ENCODE assay signal across 7 cellular contexts in the genomic region with DNA sequence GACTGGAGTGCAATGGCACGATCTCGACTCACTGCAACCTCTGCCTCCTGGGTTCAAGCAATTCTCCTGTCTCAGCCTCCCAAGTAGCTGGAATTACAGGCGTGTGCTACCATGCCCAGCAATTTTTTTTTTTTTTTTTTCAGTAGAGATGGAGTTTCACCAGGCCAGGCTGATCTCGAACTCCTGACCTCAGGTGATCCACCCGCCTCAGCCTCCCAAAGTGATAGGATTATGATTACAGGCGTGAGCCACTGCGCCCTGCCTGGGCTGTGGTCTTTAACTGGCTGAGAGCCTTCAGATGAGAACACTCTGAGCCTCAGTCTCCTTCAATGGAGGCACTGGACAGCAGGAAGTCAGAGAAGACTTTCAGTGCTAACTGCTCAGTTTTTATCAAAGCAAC.
A peak's percentile ranks its signal among the peaks of the same experiment; 100 is the strongest.
DNase-seq lines count a peak whose midpoint lies in the region; ATAC-seq and TF ChIP-seq lines count a peak whose summit lies in the region.
"Not testable (repeated sequence)": the region's sequence is repeated elsewhere in the genome, so short reads cannot be mapped to it uniquely, and the experiment has no call there.

No MANE protein-coding gene starts in this region.

- dilution Hi-C loops in mammary epithelial cell (cut with HindIII; ENCODE audit: low sequenced_read_pairs) = not testable (repeated sequence)

- H3K36me3 ChIP-seq in PC-9 (ENCODE audit: low read depth); WERI-Rb-1; mammary epithelial cell (ENCODE audit: insufficient read depth, low read length); mesendoderm (ENCODE audit: control insufficient read depth, insufficient read depth, low read length): not testable (repeated sequence)

- peak overlapping the region; percentile 29 for H3K4ac ChIP-seq in mesendoderm (ENCODE audit: low read depth, low read length)

- H3K23ac ChIP-seq in mesendoderm (ENCODE audit: low read length) = not testable (repeated sequence)

- intact Hi-C loops in PC-9 (cut with micrococcal nuclease; ENCODE audit: unreplicated experiment); mammary epithelial cell (cut with micrococcal nuclease): not testable (repeated sequence)

- not testable (repeated sequence) for H3K27me3 ChIP-seq in PC-9 (ENCODE audit: insufficient read depth, low read depth); WERI-Rb-1 (ENCODE audit: insufficient read depth, low read depth, severe bottlenecking); mammary epithelial cell (ENCODE audit: insufficient read depth, low read length); foreskin keratinocyte; mesendoderm (ENCODE audit: insufficient read depth, low read length, poor library complexity)

- POLR2A ChIA-PET in PC-9 (lab: Charles Lee; ENCODE audit: unreplicated experiment) = not testable (repeated sequence)

- not testable (repeated sequence) for H3K4me3 ChIP-seq in PC-9; WERI-Rb-1 (ENCODE audit: low read depth, low read length); mammary epithelial cell (replicated peaks in 1 of 3; ENCODE audit: insufficient read depth in 1 of 3, low read depth in 2 of 3, low read length in 3 of 3); mesendoderm (ENCODE audit: low read length)

- peak overlapping the region; percentile 81 for H3K27ac ChIP-seq in PC-9
- peak overlapping the region; percentile 81 for H3K27ac ChIP-seq in WERI-Rb-1
- peak overlapping the region; percentile 92 for H3K27ac ChIP-seq in mammary epithelial cell (ENCODE audit: insufficient read depth, low read depth, low read length)
- peak overlapping the region; percentile 97 for H3K27ac ChIP-seq in epithelial cell of prostate
- H3K27ac ChIP-seq in foreskin keratinocyte = peak overlapping the region; percentile 97
- not testable (repeated sequence) for H3K27ac ChIP-seq in mesendoderm (ENCODE audit: low read depth, low read length)

- peak overlapping the region; percentile 37 for H3K4me2 ChIP-seq in PC-9
- H3K4me2 ChIP-seq in mammary epithelial cell (ENCODE audit: insufficient read depth, low read depth, low read length); mesendoderm (ENCODE audit: low read length): not testable (repeated sequence)

- not testable (repeated sequence) for BruUV-seq in PC-9 (replicated peaks; lab: Mats Ljungman, UMichigan); mammary epithelial cell (replicated peaks; lab: Mats Ljungman, UMichigan)

- H2BK15ac ChIP-seq in mesendoderm (replicated peaks; ENCODE audit: low read depth) = not testable (repeated sequence)

- H3K4me1 ChIP-seq in PC-9 (replicated peaks; ENCODE audit: insufficient read depth) (peaks cover 28% of the 10 kb centered on the region), mammary epithelial cell (ENCODE audit: insufficient read depth, low read length) (peaks cover 28% of the 10 kb centered on the region), foreskin keratinocyte (peaks cover 27% of the 10 kb centered on the region)
- H3K4me1 ChIP-seq in mesendoderm (ENCODE audit: control insufficient read depth, low read depth, low read length) = not testable (repeated sequence)

- H3K9ac ChIP-seq in mammary epithelial cell (ENCODE audit: insufficient read depth, low read length) = peak overlapping the region; percentile 19
- not testable (repeated sequence) for H3K9ac ChIP-seq in mesendoderm (ENCODE audit: low read length)

- 75% methylated on average over 5 of the region's 7 CpGs for WGBS in mammary epithelial cell (ENCODE audit: low coverage, missing lambda C conversion rate)
- no CpG with 5 or more reads among the region's 7 CpGs for WGBS in mesendoderm (ENCODE audit: extremely low coverage, insufficient coverage, low lambda C conversion rate)

- H4K8ac ChIP-seq in mesendoderm (ENCODE audit: low read depth, low read length) = not testable (repeated sequence)

- H3K79me1 ChIP-seq in mesendoderm (ENCODE audit: low read length) = not testable (repeated sequence)

- not testable (repeated sequence) for H3K9me3 ChIP-seq in PC-9 (ENCODE audit: insufficient read depth, low read depth); WERI-Rb-1 (ENCODE audit: severe bottlenecking); mammary epithelial cell (replicated peaks; ENCODE audit: insufficient read depth, low read length)

- not testable (repeated sequence) for TF ChIP-seq CTCF in PC-9 (conservative IDR thresholded peaks at IDR 0.05); WERI-Rb-1 (IDR thresholded peaks at IDR 0.05; ENCODE audit: low read depth, low read length); mammary epithelial cell (conservative IDR thresholded peaks at IDR 0.05 in 1 of 2, IDR thresholded peaks at IDR 0.05 in 1 of 2; ENCODE audit: extremely low read depth in 1 of 2, insufficient read depth in 1 of 2, low read depth in 1 of 2, low read length in 2 of 2); foreskin keratinocyte (conservative IDR thresholded peaks at IDR 0.05)

- not testable (repeated sequence) for H4K5ac ChIP-seq in mesendoderm (ENCODE audit: low read length)

- in situ Hi-C loops in Caki2 (cut with HindIII; ENCODE audit: low pct_unique_long_range_greater_than_20kb, low sequenced_read_pairs); mammary epithelial cell (cut with MboI; ENCODE audit: low sequenced_read_pairs in 2 of 2): not testable (repeated sequence)

- peak; percentile 10 for DNase-seq in Caki2 (ENCODE audit: low read depth)
- not testable (repeated sequence) for DNase-seq in PC-9; mammary epithelial cell; epithelial cell of prostate (ENCODE audit: low read depth, low spot score); foreskin keratinocyte; mesendoderm
- peak; percentile 71 for DNase-seq in WERI-Rb-1

- CTCF ChIA-PET in PC-9 (lab: Charles Lee) = interaction anchor here (0.7 kb wide), 1 partner anchor 143 kb away, joined by 7 read pairs; no protein-coding TSS in a partner anchor
- CTCF ChIA-PET in mammary epithelial cell (lab: Charles Lee; ENCODE audit: low non-redundant PET) = not testable (repeated sequence)

- not testable (repeated sequence) for H2AFZ ChIP-seq in PC-9; mammary epithelial cell (ENCODE audit: low read depth, low read length)

- not testable (repeated sequence) for H3K56ac ChIP-seq in mesendoderm (ENCODE audit: low read length)

- H4K20me1 ChIP-seq in PC-9 (ENCODE audit: insufficient read depth); mammary epithelial cell (ENCODE audit: insufficient read depth, low read length): not testable (repeated sequence)

- not testable (repeated sequence) for H3K79me2 ChIP-seq in PC-9 (ENCODE audit: low read depth); mammary epithelial cell (ENCODE audit: insufficient read depth, low read length); mesendoderm (ENCODE audit: control insufficient read depth, insufficient read depth, low read length)

- ATAC-seq in foreskin keratinocyte = not testable (repeated sequence)

- H3K18ac ChIP-seq in mesendoderm (ENCODE audit: low read length) = peak overlapping the region; percentile 70

- H2AK5ac ChIP-seq in mesendoderm (ENCODE audit: low read length) = not testable (repeated sequence)

- H3K9me2 ChIP-seq in PC-9 (ENCODE audit: insufficient read depth) = not testable (repeated sequence)

- H2BK120ac ChIP-seq in mesendoderm (ENCODE audit: low read depth, low read length) = not testable (repeated sequence)

- H3F3A ChIP-seq in PC-9 (ENCODE audit: insufficient read depth, low read depth) = peaks cover 25% of the 10 kb centered on the region

- H2BK5ac ChIP-seq in mesendoderm (ENCODE audit: low read length) = not testable (repeated sequence)
